In the genomic region with DNA sequence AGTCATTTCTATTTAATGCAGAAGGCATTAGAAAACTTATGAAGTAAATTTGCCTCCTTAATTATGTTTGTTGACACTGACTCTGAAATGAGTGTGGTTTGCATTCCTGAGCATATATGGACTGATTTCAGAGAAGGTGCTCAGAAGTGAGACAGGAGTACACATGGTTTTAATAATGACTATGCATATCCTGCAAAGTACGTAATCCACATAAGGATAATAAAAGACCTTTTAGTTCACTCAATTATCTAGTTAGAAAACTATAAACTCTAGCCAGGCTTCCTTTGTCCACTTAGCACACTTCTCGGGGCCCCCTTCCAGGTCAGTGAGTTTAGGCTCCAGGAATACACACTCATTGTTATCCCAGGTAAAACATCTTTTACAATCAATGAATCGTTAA, we compare ENCODE assay signal across 22 cellular contexts.
"Had no signal": no experiment of that assay in that cellular context is flagged by ENCODE, and none has a peak within 500 bp of the region (broad histone marks: within the 10 kb centered on the region; RNA-seq: fewer than 3 reads in every experiment).

No MANE protein-coding gene starts in this region.

- H3K4me1 Mint-ChIP-seq: activated naive CD4-positive, alpha-beta T cell treated with anti-CD3 and anti-CD28 coated beads, Interleukin-2, amount 50 U/mL, for 24 hours; central memory CD8-positive, alpha-beta T cell had no signal

- H3K27me3 Mint-ChIP-seq: activated naive CD4-positive, alpha-beta T cell treated with anti-CD3 and anti-CD28 coated beads, Interleukin-2, amount 50 U/mL, for 24 hours; central memory CD8-positive, alpha-beta T cell had no signal

- H3K27ac Mint-ChIP-seq: activated naive CD4-positive, alpha-beta T cell treated with anti-CD3 and anti-CD28 coated beads, Interleukin-2, amount 50 U/mL, for 24 hours; T-helper 2 cell treated with Interferon-gamma antibody and Interleukin-4, amounts not matched to agents 5 μg/mL and 100 μg/mL, for 36 hours had no signal

- H3K36me3 Mint-ChIP-seq: activated naive CD4-positive, alpha-beta T cell treated with anti-CD3 and anti-CD28 coated beads, Interleukin-2, amount 50 U/mL, for 24 hours had no signal

- H3K36me3 ChIP-seq: breast epithelium, colonic mucosa, esophagus muscularis mucosa, gastrocnemius medialis, right lobe of liver, vagina, WERI-Rb-1 had no signal

- H3K27ac ChIP-seq: breast epithelium, colonic mucosa, dorsolateral prefrontal cortex, esophagus muscularis mucosa, gastrocnemius medialis, right lobe of liver, testis, vagina, WERI-Rb-1 had no signal

- H3K9me3 ChIP-seq: breast epithelium, colonic mucosa, esophagus muscularis mucosa, gastrocnemius medialis, right lobe of liver, testis, vagina had no signal

- DNase-seq: activated gamma-delta T cell treated with Interleukin-2 at 50 U/mL for 16 hours; activated T-cell treated with anti-CD3 and anti-CD28 coated beads, Interleukin-2, amount 50 U/mL, for 1 hour; aorta; colonic mucosa; dorsolateral prefrontal cortex; gastrocnemius medialis; hypothalamus; left ventricle myocardium superior; occipital lobe; right lobe of liver; small intestine; stimulated activated CD4-positive, alpha-beta T cell treated with anti-CD3 and anti-CD28 coated beads, Interleukin-2, amount 100 ng/mL, for 24 hours; stimulated activated naive CD4-positive, alpha-beta T cell; testis; WERI-Rb-1 had no signal

- H3K27me3 ChIP-seq: breast epithelium, colonic mucosa, dorsolateral prefrontal cortex, esophagus muscularis mucosa, gastrocnemius medialis, right lobe of liver, testis, vagina had no signal

- H3K4me3 ChIP-seq: breast epithelium, colonic mucosa, dorsolateral prefrontal cortex, esophagus muscularis mucosa, gastrocnemius medialis, right lobe of liver, testis, vagina had no signal

- FAIRE-seq: small intestine, TTC549 had no signal

- H3K4me3 Mint-ChIP-seq: activated naive CD4-positive, alpha-beta T cell treated with anti-CD3 and anti-CD28 coated beads, Interleukin-2, amount 50 U/mL, for 24 hours; central memory CD8-positive, alpha-beta T cell; T-helper 2 cell treated with Interferon-gamma antibody and Interleukin-4, amounts not matched to agents 5 μg/mL and 100 μg/mL, for 36 hours had no signal

- H3K9me3 Mint-ChIP-seq: activated naive CD4-positive, alpha-beta T cell treated with anti-CD3 and anti-CD28 coated beads, Interleukin-2, amount 50 U/mL, for 24 hours; central memory CD8-positive, alpha-beta T cell; T-helper 2 cell treated with Interferon-gamma antibody and Interleukin-4, amounts not matched to agents 5 μg/mL and 100 μg/mL, for 36 hours had no signal

- ATAC-seq: gastrocnemius medialis, left ventricle myocardium superior, right lobe of liver had no signal

- H3K4me1 ChIP-seq: breast epithelium, colonic mucosa, esophagus muscularis mucosa, gastrocnemius medialis, right lobe of liver, testis, vagina had no signal
